1 cellular context compared by ENCODE assay signal in the genomic region with DNA sequence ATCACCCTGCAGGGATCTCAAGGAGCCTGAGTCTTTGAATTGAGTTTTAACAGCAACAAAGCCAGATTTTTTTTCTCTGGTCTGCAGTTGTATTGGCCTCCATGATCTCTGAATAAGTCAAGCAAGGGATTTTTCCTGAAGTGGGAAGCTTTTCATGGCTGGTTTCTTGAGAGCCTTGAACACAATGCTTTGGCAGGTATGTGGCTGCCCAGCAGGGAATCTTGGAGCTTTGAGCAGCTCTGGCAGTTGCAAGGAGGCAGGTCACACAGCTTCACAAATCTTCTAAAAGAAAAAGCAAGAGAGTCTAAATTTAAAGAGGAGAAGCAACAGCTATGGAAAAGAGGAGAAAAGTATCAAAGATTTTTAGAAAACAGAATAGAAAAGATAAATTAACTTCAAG.
TF ChIP-seq lines count a peak whose summit lies in the region.

No MANE protein-coding gene starts in this region.

TF ChIP-seq in WTC11, 78 proteins besides CTCF, POLR2A, EP300 and RAD21 (continued from another document):
- TF ChIP-seq, protein P1, sequence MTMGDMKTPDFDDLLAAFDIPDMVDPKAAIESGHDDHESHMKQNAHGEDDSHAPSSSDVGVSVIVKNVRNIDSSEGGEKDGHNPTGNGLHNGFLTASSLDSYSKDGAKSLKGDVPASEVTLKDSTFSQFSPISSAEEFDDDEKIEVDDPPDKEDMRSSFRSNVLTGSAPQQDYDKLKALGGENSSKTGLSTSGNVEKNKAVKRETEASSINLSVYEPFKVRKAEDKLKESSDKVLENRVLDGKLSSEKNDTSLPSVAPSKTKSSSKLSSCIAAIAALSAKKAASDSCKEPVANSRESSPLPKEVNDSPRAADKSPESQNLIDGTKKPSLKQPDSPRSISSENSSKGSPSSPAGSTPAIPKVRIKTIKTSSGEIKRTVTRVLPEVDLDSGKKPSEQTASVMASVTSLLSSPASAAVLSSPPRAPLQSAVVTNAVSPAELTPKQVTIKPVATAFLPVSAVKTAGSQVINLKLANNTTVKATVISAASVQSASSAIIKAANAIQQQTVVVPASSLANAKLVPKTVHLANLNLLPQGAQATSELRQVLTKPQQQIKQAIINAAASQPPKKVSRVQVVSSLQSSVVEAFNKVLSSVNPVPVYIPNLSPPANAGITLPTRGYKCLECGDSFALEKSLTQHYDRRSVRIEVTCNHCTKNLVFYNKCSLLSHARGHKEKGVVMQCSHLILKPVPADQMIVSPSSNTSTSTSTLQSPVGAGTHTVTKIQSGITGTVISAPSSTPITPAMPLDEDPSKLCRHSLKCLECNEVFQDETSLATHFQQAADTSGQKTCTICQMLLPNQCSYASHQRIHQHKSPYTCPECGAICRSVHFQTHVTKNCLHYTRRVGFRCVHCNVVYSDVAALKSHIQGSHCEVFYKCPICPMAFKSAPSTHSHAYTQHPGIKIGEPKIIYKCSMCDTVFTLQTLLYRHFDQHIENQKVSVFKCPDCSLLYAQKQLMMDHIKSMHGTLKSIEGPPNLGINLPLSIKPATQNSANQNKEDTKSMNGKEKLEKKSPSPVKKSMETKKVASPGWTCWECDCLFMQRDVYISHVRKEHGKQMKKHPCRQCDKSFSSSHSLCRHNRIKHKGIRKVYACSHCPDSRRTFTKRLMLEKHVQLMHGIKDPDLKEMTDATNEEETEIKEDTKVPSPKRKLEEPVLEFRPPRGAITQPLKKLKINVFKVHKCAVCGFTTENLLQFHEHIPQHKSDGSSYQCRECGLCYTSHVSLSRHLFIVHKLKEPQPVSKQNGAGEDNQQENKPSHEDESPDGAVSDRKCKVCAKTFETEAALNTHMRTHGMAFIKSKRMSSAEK (CRISPR knock-in tag; IDR thresholded peaks at IDR 0.05; ENCODE audit: borderline replicate concordance) = no peak
- no peak for TF ChIP-seq TP53 (CRISPR knock-in tag; IDR thresholded peaks at IDR 0.05)
- TF ChIP-seq TEAD1 (CRISPR knock-in tag; IDR thresholded peaks at IDR 0.05) = no peak
